In genomic region chr3:136120373-136121348, GRCh38 we compare ENCODE assay signal across 14 cellular contexts.
A peak's percentile ranks its signal among the peaks of the same experiment; 100 is the strongest.
DNase-seq lines count a peak whose midpoint lies in the region; ATAC-seq lines count a peak whose summit lies in the region.
"Had no signal": no experiment of that assay in that cellular context is flagged by ENCODE, and none has a peak within 500 bp of the region (broad histone marks: within the 10 kb centered on the region; RNA-seq: fewer than 3 reads in every experiment).

No MANE protein-coding gene starts in this region.

- H3K27me3 Mint-ChIP-seq in stimulated activated naive B cell treated with anti-CD40 and anti-IgM and Interleukin-4, amounts not matched to agents 10 μg/mL and 1 μg/mL and 100 μg/mL, for 72 hours = peaks cover 0 to under 1% of the 10 kb centered on the region in 2 donors
- H3K27me3 Mint-ChIP-seq: type B pancreatic cell had no signal

- H3K27ac Mint-ChIP-seq in stimulated activated naive B cell treated with anti-CD40 and anti-IgM and Interleukin-4, amounts not matched to agents 10 μg/mL and 1 μg/mL and 100 μg/mL, for 72 hours = no peak overlapping the region
- H3K27ac Mint-ChIP-seq: activated T-helper 17 cell treated with anti-CD3 and anti-CD28 coated beads, Interleukin-2, amount 50 U/mL, for 72 hours; effector memory CD8-positive, alpha-beta T cell; type B pancreatic cell had no signal

- DNase-seq in DMS 273 (lab: John Stamatoyannopoulos, UW; ENCODE audit: unreplicated experiment) (peak; percentile 43), DMS 273 treated with DMSO at 0.1 percent for 48 hours (lab: John Stamatoyannopoulos, UW) (no peak), M059J (ENCODE audit: low read depth) (peak; percentile 87), A172 (ENCODE audit: low spot score) (no peak), T1000 (lab: John Stamatoyannopoulos, UW) (no peak), GM03348 (ENCODE audit: low spot score) (no peak)
- no peak for DNase-seq in stimulated activated naive B cell treated with anti-CD40 and anti-IgM and Interleukin-4, amounts not matched to agents 10 μg/mL and 1 μg/mL and 100 μg/mL, for 72 hours
- DNase-seq: effector memory CD8-positive, alpha-beta T cell; GDM1; NCI-H1092 treated with DMSO at 0.1 percent for 48 hours; PC-3 had no signal

- H3K4me1 Mint-ChIP-seq in stimulated activated naive B cell treated with anti-CD40 and anti-IgM and Interleukin-4, amounts not matched to agents 10 μg/mL and 1 μg/mL and 100 μg/mL, for 72 hours = peaks cover 8 to 22% of the 10 kb centered on the region in 2 donors
- H3K4me1 Mint-ChIP-seq: activated T-helper 17 cell treated with anti-CD3 and anti-CD28 coated beads, Interleukin-2, amount 50 U/mL, for 72 hours had no signal

- peaks cover 0 to 4% of the 10 kb centered on the region in 2 donors for H3K9me3 Mint-ChIP-seq in stimulated activated naive B cell treated with anti-CD40 and anti-IgM and Interleukin-4, amounts not matched to agents 10 μg/mL and 1 μg/mL and 100 μg/mL, for 72 hours
- H3K9me3 Mint-ChIP-seq: type B pancreatic cell had no signal

- no peaks in the 10 kb centered on the region for H3K36me3 Mint-ChIP-seq in stimulated activated naive B cell treated with anti-CD40 and anti-IgM and Interleukin-4, amounts not matched to agents 10 μg/mL and 1 μg/mL and 100 μg/mL, for 72 hours

- ATAC-seq in HG02852 (IDR thresholded peaks at IDR 0.05; ENCODE audit: unreplicated experiment) = peak; percentile 88
- ATAC-seq in stimulated activated naive B cell treated with anti-CD40 and anti-IgM and Interleukin-4, amounts not matched to agents 10 μg/mL and 1 μg/mL and 100 μg/mL, for 72 hours (replicated peaks) = peak; percentile 27 to 68
- ATAC-seq: activated T-helper 17 cell treated with anti-CD3 and anti-CD28 coated beads, Interleukin-2, amount 50 U/mL, for 72 hours; effector memory CD8-positive, alpha-beta T cell; PC-3 had no signal

- H3K4me3 Mint-ChIP-seq in stimulated activated naive B cell treated with anti-CD40 and anti-IgM and Interleukin-4, amounts not matched to agents 10 μg/mL and 1 μg/mL and 100 μg/mL, for 72 hours = no peak overlapping the region
- H3K4me3 Mint-ChIP-seq: activated T-helper 17 cell treated with anti-CD3 and anti-CD28 coated beads, Interleukin-2, amount 50 U/mL, for 72 hours; effector memory CD8-positive, alpha-beta T cell; type B pancreatic cell had no signal

Comparison
In these comparisons a context has a peak if more than half of its experiments do, and no peak if none do; other contexts are left out.
1. DNase-seq: peak in DMS 273 (single experiment) and M059J (single experiment); none in DMS 273 treated with DMSO at 0.1 percent for 48 hours (single experiment), stimulated activated naive B cell treated with anti-CD40 and anti-IgM and Interleukin-4, amounts not matched to agents 10 μg/mL and 1 μg/mL and 100 μg/mL, for 72 hours (single experiment), A172 (single experiment), T1000 (single experiment) and GM03348 (single experiment).